8 cellular contexts compared by ENCODE assay signal in genomic region chr10:113126506-113127192, GRCh38.
DNase-seq lines count a peak whose midpoint lies in the region; ATAC-seq, FAIRE-seq and TF ChIP-seq lines count a peak whose summit lies in the region.

No MANE protein-coding gene starts in this region.

- intact Hi-C loops in GM12878 (cut with micrococcal nuclease; ENCODE audit: unreplicated experiment): loop anchor here (5.0 kb wide), 1 partner anchor 404 kb away; no protein-coding TSS in a partner anchor

- FAIRE-seq in GM12878 (lab: Jason Lieb, UNC): no peak

- no peaks in the 10 kb centered on the region for H3K4me1 ChIP-seq in GM12878 (ENCODE audit: control insufficient read depth, insufficient read depth, low read length)

- peak in 2 of 3 experiments; percentile 24 to 33; a peak in 1 of 6 replicates for TF ChIP-seq CTCF in GM12878 (IDR thresholded peaks at IDR 0.05 in 2 of 3, conservative IDR thresholded peaks at IDR 0.05 in 1 of 3; ENCODE audit: control insufficient read depth in 2 of 3, extremely low read depth in 1 of 3, insufficient read depth in 1 of 3, low read depth in 3 of 3, low read length in 3 of 3)

- SMC1A ChIA-PET in GM12878 (lab: Charles Lee; ENCODE audit: uncharacterized antibody, unreplicated experiment): no interaction called here

- no TSS peak for BruUV-seq in GM12878 (replicated peaks; lab: Mats Ljungman, UMichigan)

- H3K27ac ChIP-seq in GM12878 (ENCODE audit: control insufficient read depth, insufficient read depth): no peak overlapping the region

- POLR2A ChIA-PET in GM12878 (lab: Charles Lee): no interaction called here

- WGBS in GM12878 (ENCODE audit: insufficient coverage, insufficient replicate concordance, low lambda C conversion rate, missing lambda C conversion rate): 5% methylated on average over 39 of the region's 50 CpGs

- H3K9me3 ChIP-seq in GM12878 (replicated peaks; ENCODE audit: control insufficient read depth, insufficient read depth, low read length): no peaks in the 10 kb centered on the region

- no peak overlapping the region for H3K9ac ChIP-seq in GM12878 (ENCODE audit: control insufficient read depth, insufficient read depth, low read length)

- no peaks in the 10 kb centered on the region for H4K20me1 ChIP-seq in GM12878 (ENCODE audit: control insufficient read depth, insufficient read depth)

- no peak overlapping the region for H3K4me2 ChIP-seq in GM12878 (ENCODE audit: control insufficient read depth, insufficient read depth)

- peaks cover 0 to 5% of the 10 kb centered on the region in 2 experiments; a peak in 2 of 4 replicates for H3K27me3 ChIP-seq in GM12878 (replicated peaks in 1 of 2; ENCODE audit: control insufficient read depth in 2 of 2, insufficient read depth in 2 of 2, low read length in 1 of 2)

- DNase-seq in DMS53 treated with DMSO at 0.1 percent for 48 hours (lab: John Stamatoyannopoulos, UW; ENCODE audit: unreplicated experiment) (peak; percentile 68), KBM-7 (peak; percentile 59), SKM-1 treated with dmso at 0.1 percent for 144 hours (lab: John Stamatoyannopoulos, UW; ENCODE audit: unreplicated experiment) (peak; percentile 39), GM12878 (ENCODE audit: low read depth, low spot score) (no peak), hypothalamus (lab: John Stamatoyannopoulos, UW) (peak in 45 of 51 donors; percentile 12 to 84 (median 53)), retina (peak; percentile 87), GF-D8 (lab: John Stamatoyannopoulos, UW) (no peak)

- RAD21 ChIA-PET in GM12878 (lab: Charles Lee; ENCODE audit: unreplicated experiment): no interaction called here

- in situ Hi-C loops in KBM-7 (cut with MboI; ENCODE audit: low pct_unique_long_range_greater_than_20kb, low sequenced_read_pairs) (no loop called here), GM12878 (cut with MboI) (no loop called here)

- H3K4me3 ChIP-seq in GM12878: no peak overlapping the region

- no peak for TF ChIP-seq POLR2A in GM12878 (IDR thresholded peaks at IDR 0.05; ENCODE audit: low read depth, low read length)

- TF ChIP-seq RAD21 in GM12878 (IDR thresholded peaks at IDR 0.05; ENCODE audit: insufficient read depth, low read depth, low read length): peak; percentile 40; the same call in 1 of the 2 replicates

- CTCF ChIA-PET in GM12878 (lab: Yijun Ruan, JAX): no interaction called here

- TF ChIP-seq EP300 in GM12878 (IDR thresholded peaks at IDR 0.05; ENCODE audit: borderline replicate concordance in 1 of 2, control insufficient read depth in 1 of 2, low read depth in 2 of 2, low read length in 2 of 2): no peak

- ATAC-seq in GM12878: peak; percentile 74
- no peak for ATAC-seq in GM18861 (IDR thresholded peaks at IDR 0.05; ENCODE audit: unreplicated experiment)

- no peaks in the 10 kb centered on the region for H3K36me3 ChIP-seq in GM12878 (ENCODE audit: control insufficient read depth in 2 of 2, insufficient read depth in 2 of 2, low read length in 1 of 2)

- no peak overlapping the region for H2AFZ ChIP-seq in GM12878 (ENCODE audit: control insufficient read depth, low read depth, low read length)

- H3K79me2 ChIP-seq in GM12878 (ENCODE audit: control insufficient read depth, insufficient read depth, low read length): no peaks in the 10 kb centered on the region

TF ChIP-seq in GM12878, 131 proteins besides CTCF, POLR2A, EP300 and RAD21:
- TF ChIP-seq CREM (IDR thresholded peaks at IDR 0.05; ENCODE audit: low read depth) (no peak), SMC3 (IDR thresholded peaks at IDR 0.05; ENCODE audit: borderline replicate concordance, low read length) (peak; percentile 17; the same call in 1 of the 2 replicates)
TF ChIP-seq in GM12878: peak in this region for 1.

Comparison
In these comparisons a context has a peak if more than half of its experiments do, and no peak if none do; other contexts are left out.
1. DNase-seq: peak in DMS53 treated with DMSO at 0.1 percent for 48 hours (single experiment), KBM-7 (single experiment), SKM-1 treated with dmso at 0.1 percent for 144 hours (single experiment), hypothalamus (45 of 51) and retina (single experiment); none in GM12878 (single experiment) and GF-D8 (single experiment).